Comparison of ENCODE assay signal across 23 cellular contexts in genomic region chr2:209236369-209236768, GRCh38.
DNase-seq lines count a peak whose midpoint lies in the region; ATAC-seq and TF ChIP-seq lines count a peak whose summit lies in the region.
"Had no signal": no experiment of that assay in that cellular context is flagged by ENCODE, and none has a peak within 500 bp of the region (broad histone marks: within the 10 kb centered on the region; RNA-seq: fewer than 3 reads in every experiment).

No MANE protein-coding gene starts in this region.

- intact Hi-C loops in HCT116 (cut with micrococcal nuclease): no loop called here
- intact Hi-C loops in CD4-positive, alpha-beta T cell (cut with DNase I, micrococcal nuclease): no loop called here

- CTCF ChIA-PET in HCT116 (lab: Charles Lee): no interaction called here
- CTCF ChIA-PET in CD4-positive, alpha-beta T cell (lab: Charles Lee): no interaction called here

- no peaks in the 10 kb centered on the region for H3K27me3 Mint-ChIP-seq in CD4-positive, alpha-beta T cell
- H3K27me3 Mint-ChIP-seq: activated naive CD8-positive, alpha-beta T cell treated with anti-CD3 and anti-CD28 coated beads, Interleukin-2, amount 50 U/mL, for 24 hours; activated T-helper 17 cell treated with anti-CD3 and anti-CD28 coated beads, Interleukin-2, amount 50 U/mL, for 72 hours had no signal

- H3K9me2 ChIP-seq in HCT116 (ENCODE audit: insufficient read depth): no peaks in the 10 kb centered on the region

- no peaks in the 10 kb centered on the region for H3K4me1 Mint-ChIP-seq in CD4-positive, alpha-beta T cell (ENCODE audit: low read depth)
- H3K4me1 Mint-ChIP-seq: activated naive CD8-positive, alpha-beta T cell treated with anti-CD3 and anti-CD28 coated beads, Interleukin-2, amount 50 U/mL, for 24 hours; activated T-helper 17 cell treated with anti-CD3 and anti-CD28 coated beads, Interleukin-2, amount 50 U/mL, for 72 hours; immature natural killer cell had no signal

- no peak for TF ChIP-seq CTCF in HCT116 (IDR thresholded peaks at IDR 0.05 in 2 of 3, conservative IDR thresholded peaks at IDR 0.05 in 1 of 3; ENCODE audit: borderline replicate concordance in 1 of 3, insufficient read depth in 1 of 3, low read depth in 2 of 3, low read length in 2 of 3)
- no peak for TF ChIP-seq CTCF in CD4-positive, alpha-beta T cell (IDR thresholded peaks at IDR 0.05)

- POLR2A ChIA-PET in HCT116 (lab: Charles Lee): no interaction called here
- POLR2A ChIA-PET in CD4-positive, alpha-beta T cell (lab: Charles Lee): no interaction called here

- ATAC-seq in HCT116 (no peak), HG03571 (IDR thresholded peaks at IDR 0.05; ENCODE audit: unreplicated experiment) (no peak), HG03469 (IDR thresholded peaks at IDR 0.05; ENCODE audit: unreplicated experiment) (no peak)
- no peak for ATAC-seq in CD4-positive, alpha-beta T cell (ENCODE audit: poor library complexity)
- ATAC-seq: activated naive CD8-positive, alpha-beta T cell treated with anti-CD3 and anti-CD28 coated beads, Interleukin-2, amount 50 U/mL, for 24 hours; activated T-helper 17 cell treated with anti-CD3 and anti-CD28 coated beads, Interleukin-2, amount 50 U/mL, for 72 hours; stimulated activated naive CD8-positive, alpha-beta T cell treated with anti-CD3 and anti-CD28 coated beads, Interleukin-15, Interleukin-2, amounts not matched to agents 100 U/mL and 50 U/mL, for 24 hours had no signal

- TF ChIP-seq RAD21 in HCT116 (IDR thresholded peaks at IDR 0.05; ENCODE audit: low read depth): no peak

- H3K27ac Mint-ChIP-seq in CD4-positive, alpha-beta T cell: no peak overlapping the region
- H3K27ac Mint-ChIP-seq: activated naive CD8-positive, alpha-beta T cell treated with anti-CD3 and anti-CD28 coated beads, Interleukin-2, amount 50 U/mL, for 24 hours; activated T-helper 17 cell treated with anti-CD3 and anti-CD28 coated beads, Interleukin-2, amount 50 U/mL, for 72 hours; immature natural killer cell had no signal

- H3K4me3 ChIP-seq in HCT116 (replicated peaks in 1 of 2; ENCODE audit: low read depth in 1 of 2, low read length in 2 of 2): no peak overlapping the region
- H3K4me3 ChIP-seq: cardiac muscle cell, lung, ovary, SJSA1, tibial nerve had no signal

- H3K9ac ChIP-seq in HCT116 (ENCODE audit: low read length): no peak overlapping the region
- H3K9ac ChIP-seq: KMS-11 had no signal

- H3K9me3 Mint-ChIP-seq in CD4-positive, alpha-beta T cell: peaks cover 8% of the 10 kb centered on the region

- H3K27ac ChIP-seq in HCT116 (ENCODE audit: low read depth, low read length): no peak overlapping the region
- no peak overlapping the region for H3K27ac ChIP-seq in CD4-positive, alpha-beta T cell (ENCODE audit: low read depth, low read length)
- H3K27ac ChIP-seq: cardiac muscle cell, KMS-11, ovary, SJSA1, tibial nerve had no signal

- no peaks in the 10 kb centered on the region for H3K27me3 ChIP-seq in HCT116 (ENCODE audit: insufficient read depth, low read length)
- no peaks in the 10 kb centered on the region for H3K27me3 ChIP-seq in CD4-positive, alpha-beta T cell (ENCODE audit: control insufficient read depth, insufficient read depth, low read length)
- H3K27me3 ChIP-seq: cardiac muscle cell, ovary, SJSA1, tibial nerve had no signal

- no peak overlapping the region for H3K4me2 ChIP-seq in HCT116 (ENCODE audit: low read length)
- H3K4me2 ChIP-seq: KMS-11 had no signal

- RAD21 ChIA-PET in HCT116 (lab: Charles Lee; ENCODE audit: low non-redundant PET in 1 of 2, low total read pairs in 2 of 2, uncharacterized antibody in 2 of 2, unreplicated experiment in 2 of 2): no interaction called here

- no peaks in the 10 kb centered on the region for H3K9me3 ChIP-seq in HCT116 (ENCODE audit: control insufficient read depth in 1 of 2, insufficient read depth in 1 of 2, low read depth in 1 of 2, low read length in 2 of 2)
- peaks cover 8% of the 10 kb centered on the region for H3K9me3 ChIP-seq in CD4-positive, alpha-beta T cell (ENCODE audit: control insufficient read depth, low read length)
- H3K9me3 ChIP-seq: ovary, SJSA1 had no signal

- no peaks in the 10 kb centered on the region for H3K36me3 ChIP-seq in HCT116 (ENCODE audit: control insufficient read depth in 1 of 2, insufficient read depth in 2 of 2, low read length in 2 of 2)
- H3K36me3 ChIP-seq: cardiac muscle cell, ovary, SJSA1, tibial nerve had no signal

- no peaks in the 10 kb centered on the region for H3K36me3 Mint-ChIP-seq in CD4-positive, alpha-beta T cell (ENCODE audit: low read depth)
- H3K36me3 Mint-ChIP-seq: immature natural killer cell had no signal

- H4K20me1 ChIP-seq in HCT116 (ENCODE audit: insufficient read depth): no peaks in the 10 kb centered on the region

- H3K4me3 Mint-ChIP-seq in CD4-positive, alpha-beta T cell: no peak overlapping the region
- H3K4me3 Mint-ChIP-seq: activated naive CD8-positive, alpha-beta T cell treated with anti-CD3 and anti-CD28 coated beads, Interleukin-2, amount 50 U/mL, for 24 hours; activated T-helper 17 cell treated with anti-CD3 and anti-CD28 coated beads, Interleukin-2, amount 50 U/mL, for 72 hours; immature natural killer cell had no signal

- no peak overlapping the region for H2AFZ ChIP-seq in HCT116 (ENCODE audit: low read depth, low read length, poor library complexity, severe bottlenecking)

- no peak for TF ChIP-seq POLR2A in HCT116 (IDR thresholded peaks at IDR 0.05; ENCODE audit: borderline replicate concordance, extremely low read depth, insufficient read depth, insufficient read length)

- DNase-seq in A172 (ENCODE audit: low spot score) (peak; percentile 2), HCT116 (ENCODE audit: low read depth, low spot score) (no peak), SK-N-DZ (ENCODE audit: low spot score) (peak; percentile 21), iPS-NIHi11 (ENCODE audit: low spot score) (peak; percentile 40)
- no peak for DNase-seq in activated T-cell treated with anti-CD3 and anti-CD28 coated beads, Interleukin-2, amount 50 U/mL, for 1 hour
- DNase-seq in CD4-positive, alpha-beta T cell: no peak
- DNase-seq: activated CD4-positive, CD25-positive, alpha-beta regulatory T cell treated with anti-CD3 and anti-CD28 coated beads, Interleukin-2, amount 50 U/mL, for 72 hours; activated naive CD8-positive, alpha-beta T cell treated with anti-CD3 and anti-CD28 coated beads, Interleukin-2, amount 50 U/mL, for 24 hours; dermis blood vessel endothelial cell; DMS79 treated with DMSO at 0.1 percent for 48 hours; immature natural killer cell; NCI-H1417 treated with DMSO at 0.1 percent for 48 hours; NCI-H345; ovary; stimulated activated naive CD8-positive, alpha-beta T cell treated with anti-CD3 and anti-CD28 coated beads, Interleukin-15, Interleukin-2, amounts not matched to agents 100 U/mL and 50 U/mL, for 24 hours had no signal

- no peaks in the 10 kb centered on the region for H3K79me2 ChIP-seq in HCT116 (ENCODE audit: insufficient read depth, low read length)

- H3K4me1 ChIP-seq in HCT116 (ENCODE audit: control insufficient read depth in 1 of 2, insufficient read depth in 2 of 2, low read length in 2 of 2): no peaks in the 10 kb centered on the region
- H3K4me1 ChIP-seq: SJSA1, tibial nerve had no signal

- no TSS peak for BruUV-seq in HCT116 (replicated peaks; lab: Mats Ljungman, UMichigan)

TF ChIP-seq in HCT116, 20 proteins besides CTCF, POLR2A, EP300 and RAD21:
- TF ChIP-seq REST (IDR thresholded peaks at IDR 0.05; ENCODE audit: low read depth): peak; percentile 55
- TF ChIP-seq CBX3 (IDR thresholded peaks at IDR 0.05; ENCODE audit: low read depth): no peak
TF ChIP-seq in HCT116: peak in this region for 1.

Comparison
In these comparisons a context has a peak if more than half of its experiments do, and no peak if none do; other contexts are left out.
1. DNase-seq: peak in A172 (single experiment), SK-N-DZ (single experiment) and iPS-NIHi11 (single experiment); none in HCT116 (single experiment), activated T-cell treated with anti-CD3 and anti-CD28 coated beads, Interleukin-2, amount 50 U/mL, for 1 hour (single experiment) and CD4-positive, alpha-beta T cell (0 of 10).